ENCODE assay signal across 10 cellular contexts in the genomic region with DNA sequence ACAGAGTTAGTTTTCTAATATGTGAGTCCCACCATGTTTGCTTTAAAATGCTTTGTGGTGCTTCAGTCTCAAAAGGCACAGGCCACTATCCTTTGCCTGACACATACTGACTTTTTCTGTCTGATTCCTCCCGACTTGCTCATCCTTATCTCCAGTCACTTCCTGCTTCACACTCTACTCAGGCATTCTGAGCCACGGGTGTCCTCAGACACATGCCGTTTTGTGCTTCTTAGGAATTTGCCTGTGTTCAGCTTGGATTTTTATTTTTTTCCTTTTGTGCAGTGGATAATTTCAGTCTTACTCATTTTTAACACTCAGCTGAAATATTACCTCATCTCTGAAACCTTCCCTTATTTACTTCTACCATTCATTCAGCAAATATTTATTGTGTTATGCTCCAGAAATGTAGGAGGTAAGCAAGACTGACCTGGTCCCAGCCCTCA. TPM values are rescaled to one million over a fixed set of nuclear protein-coding genes. Genes with fewer than 3 reads are reported as not detected.
A peak's percentile ranks its signal among the peaks of the same experiment; 100 is the strongest.
DNase-seq lines count a peak whose midpoint lies in the region; ATAC-seq and TF ChIP-seq lines count a peak whose summit lies in the region.
"Had no signal": no experiment of that assay in that cellular context is flagged by ENCODE, and none has a peak within 500 bp of the region (broad histone marks: within the 10 kb centered on the region; RNA-seq: fewer than 3 reads in every experiment).

No MANE protein-coding gene starts in this region.

- POLR2A ChIA-PET in Caco-2 (lab: Charles Lee) (no interaction called here), PC-9 (lab: Charles Lee; ENCODE audit: unreplicated experiment) (no interaction called here)

- H3K36me3 ChIP-seq in Caco-2 (ENCODE audit: control insufficient read depth, insufficient read depth, low read length) (no peaks in the 10 kb centered on the region), PC-9 (ENCODE audit: low read depth) (no peaks in the 10 kb centered on the region)
- H3K36me3 ChIP-seq: esophagus muscularis mucosa had no signal

- DNase-seq in Caco-2 (no peak), PC-9 (peak; percentile 10 to 83), epithelial cell of prostate (ENCODE audit: low read depth, low spot score) (peak; percentile 50), myocyte (ENCODE audit: low read depth) (peak; percentile 75), coronary artery (ENCODE audit: low spot score) (no peak), NCI-H187 treated with DMSO at 0.1 percent for 48 hours (lab: John Stamatoyannopoulos, UW) (no peak), NCI-H82 (lab: John Stamatoyannopoulos, UW) (no peak)

- H3K9me3 Mint-ChIP-seq in Caco-2 (ENCODE audit: unreplicated experiment) = no peaks in the 10 kb centered on the region

- CTCF ChIA-PET in Caco-2 (lab: Charles Lee) = no interaction called here
- CTCF ChIA-PET in PC-9 (lab: Charles Lee) = no interaction called here

- peak overlapping the region; percentile 70 for H3K27ac Mint-ChIP-seq in Caco-2 (ENCODE audit: unreplicated experiment)

- H3K4me1 ChIP-seq in Caco-2 (peaks cover 18% of the 10 kb centered on the region), PC-9 (replicated peaks; ENCODE audit: insufficient read depth) (peaks cover 29% of the 10 kb centered on the region)

- no peaks in the 10 kb centered on the region for H3K27me3 Mint-ChIP-seq in Caco-2 (ENCODE audit: insufficient read depth, unreplicated experiment)

- H3K9me2 ChIP-seq in PC-9 (ENCODE audit: insufficient read depth) = no peaks in the 10 kb centered on the region

- peak overlapping the region; percentile 33 for H3K27ac ChIP-seq in PC-9
- H3K27ac ChIP-seq in epithelial cell of prostate = peak overlapping the region; percentile 91
- peak overlapping the region in 1 of 2 donors; percentile 30 for H3K27ac ChIP-seq in coronary artery
- H3K27ac ChIP-seq: HL-60 had no signal

- TF ChIP-seq CTCF in Caco-2 (IDR thresholded peaks at IDR 0.05; ENCODE audit: insufficient read depth in 1 of 2, low read depth in 1 of 2, low read length in 1 of 2, severe bottlenecking in 1 of 2, unreplicated experiment in 1 of 2) (no peak), PC-9 (conservative IDR thresholded peaks at IDR 0.05) (no peak), coronary artery (IDR thresholded peaks at IDR 0.05) (no peak)

- H3K4me2 ChIP-seq in PC-9 = peak overlapping the region; percentile 12

- H2AFZ ChIP-seq in PC-9 = peak overlapping the region; percentile 1; the same call in 1 of the 2 replicates

- H3K9me3 ChIP-seq in Caco-2 (no peaks in the 10 kb centered on the region), PC-9 (ENCODE audit: insufficient read depth, low read depth) (no peaks in the 10 kb centered on the region)
- H3K9me3 ChIP-seq: esophagus muscularis mucosa had no signal

- H3K27me3 ChIP-seq in Caco-2 (replicated peaks; ENCODE audit: control insufficient read depth, insufficient read depth, low read length) = no peaks in the 10 kb centered on the region
- H3K27me3 ChIP-seq in PC-9 (ENCODE audit: insufficient read depth, low read depth) = no peaks in the 10 kb centered on the region
- H3K27me3 ChIP-seq: esophagus muscularis mucosa had no signal

- BruUV-seq in Caco-2 (replicated peaks; lab: Mats Ljungman, UMichigan) = no TSS peak
- BruUV-seq in PC-9 (replicated peaks; lab: Mats Ljungman, UMichigan) = no TSS peak

- peaks cover 34% of the 10 kb centered on the region for H3K4me1 Mint-ChIP-seq in Caco-2 (ENCODE audit: low read depth, unreplicated experiment)

- ATAC-seq in GM19397 (IDR thresholded peaks at IDR 0.05; ENCODE audit: unreplicated experiment) = no peak

- no peak overlapping the region for H3K4me3 ChIP-seq in Caco-2 (ENCODE audit: low read depth, low read length)
- no peak overlapping the region for H3K4me3 ChIP-seq in PC-9
- H3K4me3 ChIP-seq in coronary artery = no peak overlapping the region
- H3K4me3 ChIP-seq: esophagus muscularis mucosa had no signal

- no peaks in the 10 kb centered on the region for H3K79me2 ChIP-seq in PC-9 (ENCODE audit: low read depth)

- peaks cover 13% of the 10 kb centered on the region for H3F3A ChIP-seq in PC-9 (ENCODE audit: insufficient read depth, low read depth)

- no peaks in the 10 kb centered on the region for H4K20me1 ChIP-seq in PC-9 (ENCODE audit: insufficient read depth)

- intact Hi-C loops in Caco-2 (cut with micrococcal nuclease; ENCODE audit: unreplicated experiment) = no loop called here
- intact Hi-C loops in PC-9 (cut with micrococcal nuclease; ENCODE audit: unreplicated experiment) = loop anchor here (1.0 to 5.0 kb wide), 2 partner anchors 53 to 996 kb away; partner anchors contain the start of gene FER

- peaks cover 13% of the 10 kb centered on the region for H3K36me3 Mint-ChIP-seq in Caco-2 (ENCODE audit: insufficient read depth, unreplicated experiment)

- no peak overlapping the region for H3K4me3 Mint-ChIP-seq in Caco-2 (ENCODE audit: unreplicated experiment)

RNA-seq across cellular contexts. Expression of gene MAN2A1, which starts 54.1 kb away (rescaled TPM):
- total RNA-seq in Caco-2 (2022) (57.3 and 57.7 TPM in 2 replicates), PC-9 (2021) (26.3 and 27.3 TPM in 2 replicates), myocyte (84.9 and 92.2 TPM in 2 replicates)
- polyA plus RNA-seq in myocyte (2012) = 29.3 TPM

Comparison
In these comparisons a context has a peak if more than half of its experiments do, and no peak if none do; other contexts are left out.
1. DNase-seq: peak in PC-9 (2 of 2), epithelial cell of prostate (single experiment) and myocyte (single experiment); none in Caco-2 (0 of 2), coronary artery (single experiment), NCI-H187 treated with DMSO at 0.1 percent for 48 hours (single experiment) and NCI-H82 (single experiment).